24 cellular contexts compared by ENCODE assay signal in genomic region chr17:40472733-40473452, GRCh38. TPM values are rescaled to one million over a fixed set of nuclear protein-coding genes. Genes with fewer than 3 reads are reported as not detected.
DNase-seq lines count a peak whose midpoint lies in the region; ATAC-seq, FAIRE-seq and TF ChIP-seq lines count a peak whose summit lies in the region.
"Had no signal": no experiment of that assay in that cellular context is flagged by ENCODE, and none has a peak within 500 bp of the region (broad histone marks: within the 10 kb centered on the region; RNA-seq: fewer than 3 reads in every experiment).

No MANE protein-coding gene starts in this region.

- TF ChIP-seq CTCF in PC-9 (conservative IDR thresholded peaks at IDR 0.05) (no peak), H1 (IDR thresholded peaks at IDR 0.05; ENCODE audit: control extremely low read depth in 1 of 3, insufficient read depth in 1 of 3, low read depth in 1 of 3, low read length in 3 of 3) (no peak), GM13977 (IDR thresholded peaks at IDR 0.05; ENCODE audit: extremely low read depth, insufficient read depth, missing control alignments) (no peak)

- TF ChIP-seq POLR2A in H1 (IDR thresholded peaks at IDR 0.05; ENCODE audit: control extremely low read depth in 1 of 2, low read depth in 2 of 2, low read length in 2 of 2): no peak

- no peak overlapping the region for H3K27ac ChIP-seq in PC-9
- no peak overlapping the region for H3K27ac ChIP-seq in H1 (ENCODE audit: low read depth, low read length)
- H3K27ac ChIP-seq in muscle layer of colon (ENCODE audit: low read depth, low read length): peak overlapping the region; percentile 89
- H3K27ac ChIP-seq: psoas muscle had no signal

- TF ChIP-seq RAD21 in H1 (IDR thresholded peaks at IDR 0.05 in 1 of 2, conservative IDR thresholded peaks at IDR 0.05 in 1 of 2; ENCODE audit: low read depth in 2 of 2, low read length in 2 of 2): no peak

- no peak overlapping the region for H3K27ac Mint-ChIP-seq in activated T-cell treated with anti-CD3 and anti-CD28 coated beads, Interleukin-2, amount 50 U/mL, for 24 hours
- H3K27ac Mint-ChIP-seq: activated B cell treated with CpG ODN at 0.5 μM for 24 hours; CD4-positive, alpha-beta T cell; nephron progenitor cell had no signal

- no peaks in the 10 kb centered on the region for H3K9me2 ChIP-seq in PC-9 (ENCODE audit: insufficient read depth)

- no peak overlapping the region for H2BK120ac ChIP-seq in H1 (replicated peaks; ENCODE audit: low read depth, low read length)

- WGBS in H1 (ENCODE audit: extremely low coverage in 1 of 2, insufficient coverage in 1 of 2, insufficient read length in 1 of 2, insufficient replicate concordance in 2 of 2, low coverage in 1 of 2, low lambda C conversion rate in 2 of 2, missing lambda C conversion rate in 1 of 2), 2 experiments: 87% methylated on average over 3 of the region's 3 CpGs; no CpG with 5 or more reads in 1 of the 2 experiments

- H2AK5ac ChIP-seq in H1 (ENCODE audit: low read depth, low read length): peak overlapping the region; percentile 17; the same call in 1 of the 2 replicates

- TF ChIP-seq EP300 in H1 (IDR thresholded peaks at IDR 0.05; ENCODE audit: borderline replicate concordance in 1 of 2, low read depth in 2 of 2, low read length in 2 of 2): no peak

- no peaks in the 10 kb centered on the region; the same call in 1 of the 2 replicates for H3K23me2 ChIP-seq in H1 (ENCODE audit: low read depth, low read length)

- H3K9me3 ChIP-seq in PC-9 (ENCODE audit: insufficient read depth, low read depth) (no peaks in the 10 kb centered on the region), H1 (ENCODE audit: insufficient read depth in 2 of 2, low read depth in 1 of 2, low read length in 1 of 2) (peaks cover 4 to 12% of the 10 kb centered on the region in 2 experiments; a peak in 2 of 4 replicates), muscle layer of colon (ENCODE audit: low read length) (no peaks in the 10 kb centered on the region)
- H3K9me3 ChIP-seq: psoas muscle, spleen had no signal

- no peak overlapping the region for H3K14ac ChIP-seq in H1 (ENCODE audit: insufficient read length)

- H3K4ac ChIP-seq in H1 (replicated peaks; ENCODE audit: insufficient read length, low read depth, low read length): no peak overlapping the region

- no peak overlapping the region for H2BK20ac ChIP-seq in H1 (ENCODE audit: low read length)

- H4K20me1 ChIP-seq in PC-9 (ENCODE audit: insufficient read depth): no peaks in the 10 kb centered on the region
- no peaks in the 10 kb centered on the region for H4K20me1 ChIP-seq in H1 (replicated peaks in 1 of 2; ENCODE audit: control insufficient read depth in 1 of 2, insufficient read depth in 2 of 2, low read length in 2 of 2)

- H3K18ac ChIP-seq in H1 (ENCODE audit: extremely low read depth, low read length): no peak overlapping the region

- TSS peak; percentile 6 for BruUV-seq in PC-9 (replicated peaks; lab: Mats Ljungman, UMichigan)

- peak overlapping the region; percentile 92; the same call in 1 of the 2 replicates for H2BK12ac ChIP-seq in H1 (ENCODE audit: low read depth, low read length)

- no peak overlapping the region for H4K5ac ChIP-seq in H1 (ENCODE audit: insufficient read length, low read depth, low read length)

- no peaks in the 10 kb centered on the region for H3K27me3 Mint-ChIP-seq in activated T-cell treated with anti-CD3 and anti-CD28 coated beads, Interleukin-2, amount 50 U/mL, for 24 hours
- H3K27me3 Mint-ChIP-seq: CD4-positive, alpha-beta T cell had no signal

- H3K4me3 Mint-ChIP-seq in activated T-cell treated with anti-CD3 and anti-CD28 coated beads, Interleukin-2, amount 50 U/mL, for 24 hours: no peak overlapping the region
- H3K4me3 Mint-ChIP-seq: activated B cell treated with CpG ODN at 0.5 μM for 24 hours; CD4-positive, alpha-beta T cell; nephron progenitor cell had no signal

- H3K36me3 ChIP-seq in PC-9 (ENCODE audit: low read depth): no peaks in the 10 kb centered on the region
- H3K36me3 ChIP-seq in H1 (ENCODE audit: control insufficient read depth in 2 of 4, insufficient read depth in 4 of 4, low read length in 3 of 4): no peaks in the 10 kb centered on the region
- no peaks in the 10 kb centered on the region for H3K36me3 ChIP-seq in muscle layer of colon (ENCODE audit: insufficient read depth, low read length)
- H3K36me3 ChIP-seq: spleen had no signal

- CTCF ChIA-PET in PC-9 (lab: Charles Lee): no interaction called here
- CTCF ChIA-PET in H1 (lab: Charles Lee; ENCODE audit: partially characterized antibody): interaction anchor here (0.9 to 34.1 kb wide), 6 partner anchors 14 to 62 kb away, joined by 3 to 739 read pairs (median 4); partner anchors contain the start of gene IGFBP4

- H3K56ac ChIP-seq in H1 (replicated peaks; ENCODE audit: insufficient read length, low read depth, low read length): no peak overlapping the region

- H3K27me3 ChIP-seq in PC-9 (ENCODE audit: insufficient read depth, low read depth): no peaks in the 10 kb centered on the region
- no peaks in the 10 kb centered on the region; a peak in 1 of 7 replicates for H3K27me3 ChIP-seq in H1 (replicated peaks in 1 of 4; ENCODE audit: control insufficient read depth in 3 of 4, extremely low read depth in 1 of 4, insufficient read depth in 3 of 4, low read length in 3 of 4)
- H3K27me3 ChIP-seq in muscle layer of colon (ENCODE audit: control insufficient read depth in 1 of 2, insufficient read depth in 2 of 2, low read length in 2 of 2): no peaks in the 10 kb centered on the region
- H3K27me3 ChIP-seq: spleen had no signal

- FAIRE-seq in H1 (lab: Jason Lieb, UNC): no peak

- H3K4me3 ChIP-seq in PC-9 (no peak overlapping the region), H1 (ENCODE audit: extremely low read depth in 1 of 4, insufficient read depth in 2 of 4, low read depth in 3 of 4, low read length in 4 of 4) (no peak overlapping the region), muscle layer of colon (ENCODE audit: low read depth in 1 of 2, low read length in 2 of 2) (peak overlapping the region in 1 of 2 donors; percentile 7)
- H3K4me3 ChIP-seq: psoas muscle, spleen had no signal

- DNase-seq in EH (ENCODE audit: low read depth) (peak; percentile 65), PC-9 (no peak), H1 (ENCODE audit: low read depth in 1 of 2, low spot score in 2 of 2) (no peak), GM13977 (ENCODE audit: low spot score) (no peak)
- no peak for DNase-seq in activated T-cell treated with anti-CD3 and anti-CD28 coated beads, Interleukin-2, amount 50 U/mL, for 24 hours
- no peak for DNase-seq in activated CD8-positive, alpha-beta memory T cell treated with anti-CD3 and anti-CD28 coated beads for 24 hours
- DNase-seq: activated B cell treated with CpG ODN at 0.5 μM for 24 hours; activated effector memory CD4-positive, alpha-beta T cell treated with Interleukin-2 at 50 U/mL for 16 hours; CD4-positive, alpha-beta T cell; DMS79; effector CD4-positive, alpha-beta T cell; hypothalamus; mesenchymal stem cell; NCI-H1092 treated with DMSO at 0.1 percent for 48 hours; NCI-H510A treated with DMSO at 0.1 percent for 48 hours; nephron progenitor cell; psoas muscle; SIG-M5; spleen had no signal

- no peak overlapping the region for H4K91ac ChIP-seq in H1 (replicated peaks; ENCODE audit: insufficient read length, low read length)

- H3F3A ChIP-seq in PC-9 (ENCODE audit: insufficient read depth, low read depth): peaks cover 19% of the 10 kb centered on the region; the same call in 1 of the 2 replicates

- POLR2A ChIA-PET in PC-9 (lab: Charles Lee; ENCODE audit: unreplicated experiment) (interaction anchor here (0.6 kb wide), 1 partner anchor 25 kb away, joined by 4 read pairs; no protein-coding TSS in a partner anchor), H1 (lab: Charles Lee; ENCODE audit: partially characterized antibody) (interaction anchor here (0.6 to 2.6 kb wide), 3 partner anchors 10 to 29 kb away, joined by 4 to 9 read pairs (median 8); no protein-coding TSS in a partner anchor)

- no peaks in the 10 kb centered on the region for H3K9me3 Mint-ChIP-seq in activated T-cell treated with anti-CD3 and anti-CD28 coated beads, Interleukin-2, amount 50 U/mL, for 24 hours
- H3K9me3 Mint-ChIP-seq: activated B cell treated with CpG ODN at 0.5 μM for 24 hours; CD4-positive, alpha-beta T cell had no signal

- no peak overlapping the region for H3K23ac ChIP-seq in H1 (ENCODE audit: insufficient read length)

- no peak overlapping the region for H4K8ac ChIP-seq in H1 (ENCODE audit: extremely low read depth, insufficient read depth, low read length)

- no peaks in the 10 kb centered on the region for H3K79me1 ChIP-seq in H1 (ENCODE audit: low read depth, low read length)

- no peaks in the 10 kb centered on the region for H3K36me3 Mint-ChIP-seq in activated T-cell treated with anti-CD3 and anti-CD28 coated beads, Interleukin-2, amount 50 U/mL, for 24 hours (ENCODE audit: low read depth)

- ATAC-seq in HG02970 (IDR thresholded peaks at IDR 0.05; ENCODE audit: low FRiP score, unreplicated experiment): no peak
- ATAC-seq: psoas muscle had no signal

- H2BK15ac ChIP-seq in H1 (ENCODE audit: low read length): peak overlapping the region; percentile 61; the same call in 1 of the 2 replicates

- H2AFZ ChIP-seq in PC-9: no peak overlapping the region
- no peak overlapping the region for H2AFZ ChIP-seq in H1 (ENCODE audit: low read length)

- H3K4me1 Mint-ChIP-seq in activated T-cell treated with anti-CD3 and anti-CD28 coated beads, Interleukin-2, amount 50 U/mL, for 24 hours (ENCODE audit: low read depth): peaks cover 7% of the 10 kb centered on the region

- H3K9ac ChIP-seq in H1 (replicated peaks in 1 of 4; ENCODE audit: extremely low read depth in 1 of 4, low read depth in 3 of 4, low read length in 3 of 4) (no peak overlapping the region), muscle layer of colon (ENCODE audit: low read length) (no peak overlapping the region)

- H3K79me2 ChIP-seq in PC-9 (ENCODE audit: low read depth): no peaks in the 10 kb centered on the region
- no peaks in the 10 kb centered on the region for H3K79me2 ChIP-seq in H1 (ENCODE audit: control insufficient read depth in 1 of 2, insufficient read depth in 2 of 2, low read length in 2 of 2)

- H3K4me1 ChIP-seq in PC-9 (replicated peaks; ENCODE audit: insufficient read depth) (no peaks in the 10 kb centered on the region), H1 (replicated peaks in 1 of 4; ENCODE audit: control insufficient read depth in 3 of 4, insufficient read depth in 4 of 4, low read length in 3 of 4) (peaks cover 3 to 15% (median 10%) of the 10 kb centered on the region in 4 experiments), muscle layer of colon (ENCODE audit: insufficient read depth, low read length) (peaks cover 54% of the 10 kb centered on the region)
- H3K4me1 ChIP-seq: psoas muscle had no signal

- H2BK5ac ChIP-seq in H1 (ENCODE audit: low read depth, low read length): 0 out of 2 replicates have a peak overlapping the region, but pooled peaks have one; percentile 60

- in situ Hi-C loops in GM13977 (cut with MboI; ENCODE audit: low pct_unique_long_range_greater_than_20kb, low sequenced_read_pairs, unreplicated experiment): no loop called here

- intact Hi-C loops in PC-9 (cut with micrococcal nuclease; ENCODE audit: unreplicated experiment): no loop called here

- H3K4me2 ChIP-seq in PC-9 (no peak overlapping the region), H1 (ENCODE audit: insufficient read depth in 1 of 2, low read depth in 2 of 2, low read length in 2 of 2) (no peak overlapping the region)

RNA-seq across cellular contexts. Expression of gene TNS4, which starts 28.5 kb away (rescaled TPM):
- total RNA-seq in PC-9 (2021): 17.4 and 23.5 TPM in 2 replicates
- total RNA-seq in H1 (2021; fragmentation: NEBNext Ultra II Directional; extraction: Animal tissue kit (Norgen Biotek cat#: 25700)): 0.20 and 0.80 TPM in 2 replicates
- 0.21 and 0.39 TPM in 2 replicates for polyA plus RNA-seq in H1 (2011; rRNA removed)
- 0.49 TPM for polyA plus RNA-seq in H1 (2011; cell fraction: cytosol; rRNA removed)
- polyA plus RNA-seq in H1 (2011; cell fraction: nucleus; rRNA removed): 0.54 TPM
- 0.21 to 0.76 TPM (median 0.30 TPM) in 4 replicates for polyA plus RNA-seq in H1 (2012, experiment 1 of 2)
- 0.10 TPM for polyA plus RNA-seq in H1 (2012, experiment 2 of 2)
- 0.39 TPM for polyA plus RNA-seq in H1 (2013, experiment 1 of 2)
- polyA plus RNA-seq in H1 (2013, experiment 2 of 2): 0.63 TPM
- polyA minus RNA-seq in H1 (2011; rRNA and poly(A)+ RNA removed): 0.60 and 0.66 TPM in 2 replicates
- not detected for polyA minus RNA-seq in H1 (2011; cell fraction: cytosol; rRNA and poly(A)+ RNA removed)
- 0.90 TPM for polyA minus RNA-seq in H1 (2011; cell fraction: nucleus; rRNA and poly(A)+ RNA removed)
- total RNA-seq: fibroblast of villous mesenchyme, H4, kidney epithelial cell had no signal

RNA-seq across cellular contexts. Expression of gene IGFBP4, which starts 29.6 kb away (rescaled TPM):
- 138 and 211 TPM in 2 replicates for total RNA-seq in PC-9 (2021)
- total RNA-seq in H1 (2021; fragmentation: NEBNext Ultra II Directional; extraction: Animal tissue kit (Norgen Biotek cat#: 25700)): 105 and 109 TPM in 2 replicates
- 79.9 and 85.5 TPM in 2 replicates for polyA plus RNA-seq in H1 (2011; rRNA removed)
- polyA plus RNA-seq in H1 (2011; cell fraction: cytosol; rRNA removed): 68.0 TPM
- 63.6 TPM for polyA plus RNA-seq in H1 (2011; cell fraction: nucleus; rRNA removed)
- 95.6 to 171 TPM (median 141 TPM) in 4 replicates for polyA plus RNA-seq in H1 (2012, experiment 1 of 2)
- polyA plus RNA-seq in H1 (2012, experiment 2 of 2): 167 TPM
- 95.7 TPM for polyA plus RNA-seq in H1 (2013, experiment 1 of 2)
- polyA plus RNA-seq in H1 (2013, experiment 2 of 2): 105 TPM
- polyA minus RNA-seq in H1 (2011; rRNA and poly(A)+ RNA removed): 64.7 and 69.4 TPM in 2 replicates
- 60.8 TPM for polyA minus RNA-seq in H1 (2011; cell fraction: cytosol; rRNA and poly(A)+ RNA removed)
- polyA minus RNA-seq in H1 (2011; cell fraction: nucleus; rRNA and poly(A)+ RNA removed): 36.3 TPM

RNA-seq across cellular contexts. Expression of gene TOP2A, which starts 55.2 kb away (rescaled TPM):
- 156 and 235 TPM in 2 replicates for total RNA-seq in PC-9 (2021)
- total RNA-seq in H1 (2021; fragmentation: NEBNext Ultra II Directional; extraction: Animal tissue kit (Norgen Biotek cat#: 25700)): 276 and 291 TPM in 2 replicates
- 40.6 and 83.1 TPM in 2 replicates for polyA plus RNA-seq in H1 (2011; rRNA removed)
- polyA plus RNA-seq in H1 (2011; cell fraction: cytosol; rRNA removed): 99.6 TPM
- polyA plus RNA-seq in H1 (2011; cell fraction: nucleus; rRNA removed): 30.5 TPM
- polyA plus RNA-seq in H1 (2012, experiment 1 of 2): 83.9 to 176 TPM (median 103 TPM) in 4 replicates
- polyA plus RNA-seq in H1 (2012, experiment 2 of 2): 14.8 TPM
- polyA plus RNA-seq in H1 (2013, experiment 1 of 2): 148 TPM
- 143 TPM for polyA plus RNA-seq in H1 (2013, experiment 2 of 2)
- polyA minus RNA-seq in H1 (2011; rRNA and poly(A)+ RNA removed): 77.8 and 118 TPM in 2 replicates
- 70.7 TPM for polyA minus RNA-seq in H1 (2011; cell fraction: cytosol; rRNA and poly(A)+ RNA removed)
- polyA minus RNA-seq in H1 (2011; cell fraction: nucleus; rRNA and poly(A)+ RNA removed): 82.3 TPM

Comparison
In these comparisons a context has a peak if more than half of its experiments do, and no peak if none do; other contexts are left out.
1. RNA of gene TNS4, which starts 28.5 kb away (total RNA-seq): 17.4 to 23.5 TPM in PC-9; 0.20 to 0.80 TPM in H1; every median in the first group is over 10 times any median in the second.